8 cellular contexts compared by ENCODE assay signal in genomic region chr1:226181996-226182714, GRCh38. TPM values are rescaled to one million over a fixed set of nuclear protein-coding genes. Genes with fewer than 3 reads are reported as not detected.
DNase-seq lines count a peak whose midpoint lies in the region; ATAC-seq and TF ChIP-seq lines count a peak whose summit lies in the region.

No MANE protein-coding gene starts in this region.

- H3K27ac ChIP-seq in breast epithelium (peak overlapping the region; percentile 17 to 56), liver (ENCODE audit: low read depth in 1 of 2, low read length in 2 of 2) (no peak overlapping the region)

- H3K4me3 ChIP-seq in GM06990 (replicated peaks; ENCODE audit: low read depth, low read length): no peak overlapping the region
- peak overlapping the region in 1 of 3 donors; percentile 7 for H3K4me3 ChIP-seq in breast epithelium
- no peak overlapping the region for H3K4me3 ChIP-seq in liver (ENCODE audit: low read depth in 1 of 3, low read length in 3 of 3)

- H3K36me3 ChIP-seq in GM06990 (ENCODE audit: control insufficient read depth, insufficient read depth, low read length): peaks cover 1% of the 10 kb centered on the region
- no peaks in the 10 kb centered on the region for H3K36me3 ChIP-seq in breast epithelium
- H3K36me3 ChIP-seq in liver (ENCODE audit: control insufficient read depth in 4 of 4, insufficient read depth in 3 of 4, low read depth in 1 of 4, low read length in 3 of 4): no peaks in the 10 kb centered on the region

- H3K9ac ChIP-seq in liver (ENCODE audit: low read depth in 1 of 2, low read length in 2 of 2): no peak overlapping the region

- H3K27me3 ChIP-seq in GM06990 (replicated peaks; ENCODE audit: control insufficient read depth, insufficient read depth, low read length) (no peaks in the 10 kb centered on the region), breast epithelium (no peaks in the 10 kb centered on the region), liver (ENCODE audit: control insufficient read depth in 4 of 4, insufficient read depth in 4 of 4, low read length in 3 of 4) (no peaks in the 10 kb centered on the region)

- peak; percentile 25 for DNase-seq in GM06990 (ENCODE audit: extremely low read depth, insufficient read length)
- DNase-seq in NCI-H2227 treated with DMSO at 0.1 percent for 48 hours (lab: John Stamatoyannopoulos, UW): peak; percentile 30
- DNase-seq in breast epithelium (ENCODE audit: low spot score in 2 of 2): no peak
- no peak for DNase-seq in NCI-H1436 treated with DMSO at 0.1 percent for 48 hours (lab: John Stamatoyannopoulos, UW)
- no peak for DNase-seq in epidermal melanocyte (ENCODE audit: insufficient read length, low spot score)

- no peaks in the 10 kb centered on the region for H3K9me3 ChIP-seq in breast epithelium
- H3K9me3 ChIP-seq in liver (ENCODE audit: control insufficient read depth in 4 of 4, low read length in 3 of 4): no peaks in the 10 kb centered on the region

- intact Hi-C loops in breast epithelium (cut with DNase I; ENCODE audit: low total_unique reads): loop anchor here (10.0 kb wide), 1 partner anchor 67 kb away; no protein-coding TSS in a partner anchor

- peaks cover 0 to 6% of the 10 kb centered on the region in 2 donors for H3K4me1 ChIP-seq in breast epithelium
- peaks cover 4 to 28% (median 13%) of the 10 kb centered on the region in 4 donors for H3K4me1 ChIP-seq in liver (ENCODE audit: control insufficient read depth in 4 of 4, insufficient read depth in 4 of 4, low read length in 3 of 4)

- no peak for ATAC-seq in HG03571 (IDR thresholded peaks at IDR 0.05; ENCODE audit: unreplicated experiment)
- no peak for ATAC-seq in activated CD4-positive, CD25-positive, alpha-beta regulatory T cell treated with anti-CD3 and anti-CD28 coated beads, Interleukin-2, amount 50 U/mL, for 24 hours

- TF ChIP-seq CTCF in GM06990 (IDR thresholded peaks at IDR 0.05; ENCODE audit: insufficient read depth, low read length, poor library complexity, severe bottlenecking): peak; percentile 52
- TF ChIP-seq CTCF in breast epithelium (IDR thresholded peaks at IDR 0.05): peak in 1 of 3 donors; percentile 30
- peak; percentile 18 for TF ChIP-seq CTCF in liver (IDR thresholded peaks at IDR 0.05; ENCODE audit: low read depth, low read length, missing input control)

- peak; percentile 13 to 14 for TF ChIP-seq RAD21 in liver (IDR thresholded peaks at IDR 0.05)

- WGBS in liver: 74% methylated on average over 14 of the region's 14 CpGs

- no peak for TF ChIP-seq POLR2A in breast epithelium (IDR thresholded peaks at IDR 0.05)

TF ChIP-seq in liver, 16 proteins besides CTCF, POLR2A, EP300 and RAD21:
- TF ChIP-seq SP1 (IDR thresholded peaks at IDR 0.05) (no peak), HNF4G (IDR thresholded peaks at IDR 0.05) (no peak), GABPA (IDR thresholded peaks at IDR 0.05 in 1 of 2, conservative IDR thresholded peaks at IDR 0.05 in 1 of 2) (no peak), TAF1 (conservative IDR thresholded peaks at IDR 0.05) (no peak), ZBTB33 (IDR thresholded peaks at IDR 0.05) (no peak), JUND (IDR thresholded peaks at IDR 0.05) (no peak), ATF3 (IDR thresholded peaks at IDR 0.05) (no peak), REST (IDR thresholded peaks at IDR 0.05) (no peak), MAX (IDR thresholded peaks at IDR 0.05) (no peak)
TF ChIP-seq in liver: peak in this region for 0.

RNA-seq across cellular contexts. Expression of gene ACBD3, which starts 4.4 kb away (rescaled TPM):
- 10 to 100 TPM; 52.4 to 63.9 (median 54.4) TPM for total RNA-seq in breast epithelium
- 10 to 100 TPM; 17.8 to 26.9 TPM for total RNA-seq in liver
- polyA plus RNA-seq in liver: 10 to 100 TPM in 1 of 2 donors, 1 to 10 TPM in 1; 9.0 to 10.3 TPM

RNA-seq across cellular contexts. Expression of gene MIXL1, which starts 41.3 kb away (rescaled TPM):
- not detected for total RNA-seq in breast epithelium
- total RNA-seq in liver: under 1 TPM in 1 of 2 donors, not detected in 1; 0.05 TPM
- not detected for polyA plus RNA-seq in liver

Comparison
In these comparisons a context has a peak if more than half of its experiments do, and no peak if none do; other contexts are left out.
1. DNase-seq: peak in GM06990 (single experiment) and NCI-H2227 treated with DMSO at 0.1 percent for 48 hours (single experiment); none in breast epithelium (0 of 2), NCI-H1436 treated with DMSO at 0.1 percent for 48 hours (single experiment) and epidermal melanocyte (single experiment).
2. H3K27ac ChIP-seq: peak in breast epithelium (2 of 2); none in liver (0 of 2).